ENCODE assay signal across 1 cellular context in the genomic region with DNA sequence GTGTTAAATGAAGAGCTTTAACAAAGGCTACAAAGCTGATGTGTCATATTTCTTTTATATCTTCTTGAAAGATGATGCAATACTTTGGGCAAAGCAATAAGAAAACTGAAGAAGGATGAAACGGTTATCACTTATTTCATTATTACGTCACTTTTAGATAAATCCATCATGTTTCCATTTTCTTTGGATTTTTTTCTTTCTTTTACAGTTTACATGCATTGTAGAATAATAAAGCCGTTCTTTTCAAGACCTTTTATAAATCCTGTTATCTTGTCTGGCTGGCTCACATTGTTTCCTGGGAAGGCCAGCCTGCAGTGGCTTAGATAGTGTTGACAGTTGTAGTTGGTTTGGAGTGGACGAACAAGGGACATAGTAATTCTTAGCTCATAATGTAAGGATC.
TF ChIP-seq lines count a peak whose summit lies in the region.

No MANE protein-coding gene starts in this region.

TF ChIP-seq in H1, 55 proteins besides CTCF, POLR2A, EP300 and RAD21:
- TF ChIP-seq RNF2 (IDR thresholded peaks at IDR 0.05; ENCODE audit: borderline replicate concordance, low read depth, low read length, missing control alignments, poor library complexity, severe bottlenecking) (no peak), CEBPB (IDR thresholded peaks at IDR 0.05; ENCODE audit: low read depth, low read length) (peak; percentile 68; the same call in 1 of the 2 replicates)
